10 cellular contexts compared by ENCODE assay signal in genomic region chr3:105829879-105830622, GRCh38. TPM values are rescaled to one million over a fixed set of nuclear protein-coding genes. Genes with fewer than 3 reads are reported as not detected.
DNase-seq lines count a peak whose midpoint lies in the region; ATAC-seq, FAIRE-seq and TF ChIP-seq lines count a peak whose summit lies in the region.
"Had no signal": no experiment of that assay in that cellular context is flagged by ENCODE, and none has a peak within 500 bp of the region (broad histone marks: within the 10 kb centered on the region; RNA-seq: fewer than 3 reads in every experiment).

No MANE protein-coding gene starts in this region.

- in situ Hi-C loops in mammary epithelial cell (cut with MboI; ENCODE audit: low sequenced_read_pairs in 2 of 2) = no loop called here

- H3K27ac Mint-ChIP-seq in naive B cell = peak overlapping the region in 4 of 6 donors; percentile 14 to 77 (median 70)

- no peaks in the 10 kb centered on the region for H3K9me3 ChIP-seq in DOHH2 (ENCODE audit: control insufficient read depth, insufficient read depth, low read length)
- H3K9me3 ChIP-seq in OCI-LY3 (ENCODE audit: insufficient read depth, low read length) = no peaks in the 10 kb centered on the region
- H3K9me3 ChIP-seq in mammary epithelial cell (replicated peaks; ENCODE audit: insufficient read depth, low read length) = no peaks in the 10 kb centered on the region
- H3K9me3 ChIP-seq in PC-9 (ENCODE audit: insufficient read depth, low read depth) = no peaks in the 10 kb centered on the region; the same call in 1 of the 2 replicates

- intact Hi-C loops in mammary epithelial cell (cut with micrococcal nuclease) = no loop called here
- intact Hi-C loops in PC-9 (cut with micrococcal nuclease; ENCODE audit: unreplicated experiment) = no loop called here

- DNase-seq in mammary epithelial cell (peak; percentile 53), naive B cell (no peak), HTR-8/SVneo (ENCODE audit: insufficient read length, low spot score) (no peak), PC-9 (no peak), foreskin melanocyte (no peak)
- DNase-seq: cortex of kidney, SHP77 had no signal

- H3K27ac ChIP-seq in DOHH2 (ENCODE audit: low read depth, low read length) = peak overlapping the region; percentile 42; the same call in 1 of the 2 replicates
- H3K27ac ChIP-seq in OCI-LY3 (ENCODE audit: low read length) = no peak overlapping the region
- peak overlapping the region; percentile 36 for H3K27ac ChIP-seq in mammary epithelial cell (ENCODE audit: insufficient read depth, low read depth, low read length)
- no peak overlapping the region for H3K27ac ChIP-seq in PC-9

- peak overlapping the region in 4 of 8 donors; percentile 14 to 74 (median 53) for H3K4me3 Mint-ChIP-seq in naive B cell

- ATAC-seq in naive B cell (ENCODE audit: low read depth in 2 of 2) (no peak), GM18505 (IDR thresholded peaks at IDR 0.05; ENCODE audit: unreplicated experiment) (no peak)

- TF ChIP-seq CTCF in DOHH2 (IDR thresholded peaks at IDR 0.05; ENCODE audit: low read depth, low read length, poor library complexity, severe bottlenecking) (no peak), OCI-LY3 (IDR thresholded peaks at IDR 0.05; ENCODE audit: low read depth, low read length) (no peak), mammary epithelial cell (conservative IDR thresholded peaks at IDR 0.05 in 1 of 2, IDR thresholded peaks at IDR 0.05 in 1 of 2; ENCODE audit: extremely low read depth in 1 of 2, insufficient read depth in 1 of 2, low read depth in 1 of 2, low read length in 2 of 2) (no peak), PC-9 (conservative IDR thresholded peaks at IDR 0.05) (no peak)

- no TSS peak for BruUV-seq in mammary epithelial cell (replicated peaks; lab: Mats Ljungman, UMichigan)
- no TSS peak for BruUV-seq in PC-9 (replicated peaks; lab: Mats Ljungman, UMichigan)

- no peaks in the 10 kb centered on the region for H3K27me3 Mint-ChIP-seq in naive B cell

- H3K4me1 ChIP-seq in DOHH2 (ENCODE audit: control insufficient read depth, low read length) = peaks cover 68% of the 10 kb centered on the region
- peaks cover 29% of the 10 kb centered on the region for H3K4me1 ChIP-seq in OCI-LY3 (ENCODE audit: low read length)
- H3K4me1 ChIP-seq in mammary epithelial cell (ENCODE audit: insufficient read depth, low read length) = peaks cover 5% of the 10 kb centered on the region
- H3K4me1 ChIP-seq in PC-9 (replicated peaks; ENCODE audit: insufficient read depth) = peaks cover 2% of the 10 kb centered on the region; the same call in 1 of the 2 replicates

- POLR2A ChIA-PET in PC-9 (lab: Charles Lee; ENCODE audit: unreplicated experiment) = no interaction called here

- H4K20me1 ChIP-seq in DOHH2 (ENCODE audit: control insufficient read depth, insufficient read depth, low read depth, low read length) (no peaks in the 10 kb centered on the region), OCI-LY3 (ENCODE audit: insufficient read depth, low read length) (no peaks in the 10 kb centered on the region), mammary epithelial cell (ENCODE audit: insufficient read depth, low read length) (no peaks in the 10 kb centered on the region), PC-9 (ENCODE audit: insufficient read depth) (no peaks in the 10 kb centered on the region)

- H3K36me3 Mint-ChIP-seq in naive B cell = peaks cover 10 to 12% of the 10 kb centered on the region in 2 donors

- dilution Hi-C loops in mammary epithelial cell (cut with HindIII; ENCODE audit: low sequenced_read_pairs) = no loop called here

- 58% methylated on average over 4 of the region's 4 CpGs for WGBS in mammary epithelial cell (ENCODE audit: low coverage, missing lambda C conversion rate)

- no peak for FAIRE-seq in HTR-8/SVneo (lab: Jason Lieb, UNC)

- H3K79me2 ChIP-seq in DOHH2 (ENCODE audit: control insufficient read depth, low read length) (peaks cover 38% of the 10 kb centered on the region), OCI-LY3 (ENCODE audit: low read length) (no peaks in the 10 kb centered on the region), mammary epithelial cell (ENCODE audit: insufficient read depth, low read length) (peaks cover 17% of the 10 kb centered on the region), PC-9 (ENCODE audit: low read depth) (no peaks in the 10 kb centered on the region)

- no peak overlapping the region for H2AFZ ChIP-seq in OCI-LY3 (ENCODE audit: low read depth, low read length)
- no peak overlapping the region for H2AFZ ChIP-seq in mammary epithelial cell (ENCODE audit: low read depth, low read length)
- no peak overlapping the region for H2AFZ ChIP-seq in PC-9

- CTCF ChIA-PET in mammary epithelial cell (lab: Charles Lee; ENCODE audit: low non-redundant PET) (no interaction called here), PC-9 (lab: Charles Lee) (no interaction called here)

- H3K36me3 ChIP-seq in DOHH2 (ENCODE audit: control insufficient read depth, low read length) (peaks cover 33% of the 10 kb centered on the region), OCI-LY3 (replicated peaks; ENCODE audit: low read depth, low read length) (no peaks in the 10 kb centered on the region), mammary epithelial cell (ENCODE audit: insufficient read depth, low read length) (no peaks in the 10 kb centered on the region), PC-9 (ENCODE audit: low read depth) (0 out of 2 replicates have a peak, but pooled peaks cover 2% of the 10 kb centered on the region)

- H3F3A ChIP-seq in DOHH2 (ENCODE audit: control insufficient read depth, insufficient read depth) (no peaks in the 10 kb centered on the region; the same call in none of the 2 replicates), PC-9 (ENCODE audit: insufficient read depth, low read depth) (no peaks in the 10 kb centered on the region)

- no peak for TF ChIP-seq POLR2A in GM18505 (IDR thresholded peaks at IDR 0.05; ENCODE audit: borderline replicate concordance, extremely low read depth, insufficient read depth, insufficient read length)

- H3K27me3 ChIP-seq in DOHH2 (ENCODE audit: control insufficient read depth, low read length) = no peaks in the 10 kb centered on the region
- H3K27me3 ChIP-seq in OCI-LY3 (ENCODE audit: low read depth, low read length) = 0 out of 2 replicates have a peak, but pooled peaks cover 5% of the 10 kb centered on the region
- no peaks in the 10 kb centered on the region for H3K27me3 ChIP-seq in mammary epithelial cell (ENCODE audit: insufficient read depth, low read length)
- no peaks in the 10 kb centered on the region for H3K27me3 ChIP-seq in PC-9 (ENCODE audit: insufficient read depth, low read depth)

- H3K9ac ChIP-seq in OCI-LY3 (ENCODE audit: low read length) = no peak overlapping the region
- no peak overlapping the region for H3K9ac ChIP-seq in mammary epithelial cell (ENCODE audit: insufficient read depth, low read length)

- H3K4me3 ChIP-seq in DOHH2 (ENCODE audit: low read length) (no peak overlapping the region), OCI-LY3 (ENCODE audit: low read length) (0 out of 2 replicates have a peak overlapping the region, but pooled peaks have one; percentile 5), mammary epithelial cell (replicated peaks in 1 of 3; ENCODE audit: insufficient read depth in 1 of 3, low read depth in 2 of 3, low read length in 3 of 3) (no peak overlapping the region), PC-9 (no peak overlapping the region)

- H3K9me2 ChIP-seq in DOHH2 (replicated peaks; ENCODE audit: control insufficient read depth, low read length) (no peaks in the 10 kb centered on the region), PC-9 (ENCODE audit: insufficient read depth) (no peaks in the 10 kb centered on the region)

- H3K4me1 Mint-ChIP-seq in naive B cell = peaks cover 48 to 61% (median 54%) of the 10 kb centered on the region in 3 donors

- peak overlapping the region; percentile 56 for H3K4me2 ChIP-seq in DOHH2 (ENCODE audit: low read length)
- peak overlapping the region; percentile 43 for H3K4me2 ChIP-seq in OCI-LY3 (ENCODE audit: low read length)
- no peak overlapping the region for H3K4me2 ChIP-seq in mammary epithelial cell (ENCODE audit: insufficient read depth, low read depth, low read length)
- H3K4me2 ChIP-seq in PC-9 = no peak overlapping the region

- H3K9me3 Mint-ChIP-seq in naive B cell = peaks cover 0 to 1% (median 0%) of the 10 kb centered on the region in 7 donors

RNA-seq across cellular contexts. Expression of gene CBLB, which starts 38.8 kb away (rescaled TPM):
- 10 to 100 TPM; 39.3 to 59.4 TPM for total RNA-seq in mammary epithelial cell
- 9.5 TPM for polyA plus RNA-seq in mammary epithelial cell
- polyA minus RNA-seq in mammary epithelial cell = 46.8 TPM
- polyA plus RNA-seq in naive B cell (ENCODE audit: low read depth in 6 of 6) = 10 to 100 TPM; 20.0 to 33.3 (median 26.7) TPM
- 29.8 and 44.0 TPM in 2 replicates for total RNA-seq in PC-9 (2021)

Comparison
In these comparisons a context has a peak if more than half of its experiments do, and no peak if none do; other contexts are left out.
1. H3K27ac ChIP-seq: peak in DOHH2 (single experiment) and mammary epithelial cell (single experiment); none in OCI-LY3 (single experiment) and PC-9 (single experiment).
2. H3K4me2 ChIP-seq: peak in DOHH2 (single experiment) and OCI-LY3 (single experiment); none in mammary epithelial cell (single experiment) and PC-9 (single experiment).